In the genomic region with DNA sequence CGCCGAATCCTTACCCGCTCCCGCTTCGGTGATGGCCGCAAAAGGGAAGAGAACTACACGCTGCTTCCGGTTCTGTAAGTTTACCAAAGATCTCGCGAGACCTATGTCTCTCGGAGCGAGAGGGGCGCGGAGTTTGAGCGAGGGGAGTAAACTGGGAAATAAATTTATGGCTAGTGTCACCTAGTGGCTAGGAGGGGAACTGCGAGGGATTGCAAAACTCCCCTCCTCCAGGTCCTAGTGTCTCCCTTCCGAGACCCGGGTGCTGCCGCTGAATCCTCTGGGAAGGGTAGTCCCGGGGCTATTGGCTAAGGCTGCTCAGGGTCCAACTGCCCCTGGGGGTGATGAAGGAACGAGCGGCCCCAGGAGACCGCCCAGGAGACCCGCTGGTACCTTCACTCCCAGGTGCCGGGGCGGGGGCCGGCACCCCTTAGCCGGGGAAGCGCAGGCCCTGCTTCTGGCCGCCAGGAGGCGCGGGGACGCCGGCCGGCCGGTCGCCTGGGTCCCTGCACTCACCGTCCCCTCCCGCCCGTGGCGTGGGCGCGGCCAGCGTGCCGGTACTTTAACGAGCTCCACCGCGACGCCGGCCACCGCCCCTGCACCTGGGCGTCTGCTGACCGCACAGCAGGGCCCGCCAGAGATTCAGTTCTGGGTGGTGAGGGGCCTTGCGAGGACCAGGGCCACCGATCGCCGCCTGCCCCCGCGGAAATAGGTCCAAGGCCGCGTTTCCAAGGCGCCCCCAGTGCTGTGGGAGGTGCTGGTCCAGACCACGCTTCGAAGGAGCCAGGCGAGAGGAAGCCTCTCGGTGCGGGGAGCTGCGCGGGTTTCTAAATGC, we compare ENCODE assay signal across 1 cellular context.
A peak's percentile ranks its signal among the peaks of the same experiment; 100 is the strongest.
TF ChIP-seq lines count a peak whose summit lies in the region.

A gene (minus strand): TSS at position 51 of the 832 bp plus-strand sequence. CDS start 883 bp downstream, outside the sequence.

TF ChIP-seq in K562, 482 proteins besides CTCF, POLR2A, EP300 and RAD21 (continued from another document and continues in another):
- TF ChIP-seq NR2C2 (CRISPR knock-in tag; IDR thresholded peaks at IDR 0.05) (no peak), NR2C2 (tag; IDR thresholded peaks at IDR 0.05) (peak; percentile 58; the same call in 1 of the 2 replicates), ELF1 (tag; IDR thresholded peaks at IDR 0.05) (peak; percentile 91), ZNF146 (CRISPR knock-in tag; IDR thresholded peaks at IDR 0.05; ENCODE audit: unreplicated experiment) (no peak), GTF2F1 (IDR thresholded peaks at IDR 0.05; ENCODE audit: low read depth, low read length) (peak; percentile 64; the same call in 1 of the 2 replicates), CHD1 (IDR thresholded peaks at IDR 0.05; ENCODE audit: low read length) (no peak), U2AF2 (optimal IDR thresholded peaks at IDR 0.05; ENCODE audit: low read depth, low read length) (no peak), RFX5 (IDR thresholded peaks at IDR 0.05; ENCODE audit: low read depth, low read length) (no peak), SREBF2 (CRISPR knock-in tag; IDR thresholded peaks at IDR 0.05) (no peak), DDX20 (tag; IDR thresholded peaks at IDR 0.05; ENCODE audit: low read depth) (no peak), CHD2 (IDR thresholded peaks at IDR 0.05; ENCODE audit: low read depth, low read length) (peak; percentile 96), FOXK1 (CRISPR knock-in tag; IDR thresholded peaks at IDR 0.05; ENCODE audit: borderline replicate concordance) (peak; percentile 16; the same call in 1 of the 2 replicates), CEBPB (tag; IDR thresholded peaks at IDR 0.05) (peak; percentile 98), ZNF507 (tag; conservative IDR thresholded peaks at IDR 0.05) (no peak), ETV1 (tag; conservative IDR thresholded peaks at IDR 0.05; ENCODE audit: low read depth) (peak; percentile 82), TBL1XR1 (IDR thresholded peaks at IDR 0.05; ENCODE audit: low read length in 2 of 2) (0 out of 4 replicates have a peak, but pooled peaks of 1 of the 2 experiments have one; percentile 22), ZZZ3 (IDR thresholded peaks at IDR 0.05) (0 out of 2 replicates have a peak, but pooled peaks have one; percentile 15), ZNF143 (CRISPR knock-in tag; IDR thresholded peaks at IDR 0.05) (peak; percentile 61; the same call in 1 of the 2 replicates), POLR2B (IDR thresholded peaks at IDR 0.05; ENCODE audit: low read depth, partially characterized antibody) (peak; percentile 93), ZNF778 (CRISPR knock-in tag; IDR thresholded peaks at IDR 0.05) (no peak), ASH1L (IDR thresholded peaks at IDR 0.05; ENCODE audit: borderline replicate concordance, low read depth, partially characterized antibody) (peak; percentile 53), HEY1 (CRISPR knock-in tag; IDR thresholded peaks at IDR 0.05; ENCODE audit: borderline replicate concordance) (no peak), TCF3 (CRISPR knock-in tag; IDR thresholded peaks at IDR 0.05) (peak; percentile 23; the same call in 1 of the 2 replicates), ZNF197 (CRISPR knock-in tag; IDR thresholded peaks at IDR 0.05; ENCODE audit: low read depth) (no peak), PML (IDR thresholded peaks at IDR 0.05; ENCODE audit: low read length) (peak; percentile 70), HDAC1 (IDR thresholded peaks at IDR 0.05) (peak in 1 of 2 experiments; percentile 75; a peak in 1 of 4 replicates), ZNF75A (CRISPR knock-in tag; IDR thresholded peaks at IDR 0.05) (no peak), NR4A1 (CRISPR knock-in tag; IDR thresholded peaks at IDR 0.05) (no peak), NR4A1 (tag; IDR thresholded peaks at IDR 0.05) (0 out of 2 replicates have a peak, but pooled peaks have one; percentile 15), FOXK2 (conservative IDR thresholded peaks at IDR 0.05 in 1 of 2, IDR thresholded peaks at IDR 0.05 in 1 of 2; ENCODE audit: low read depth in 2 of 2) (peak; percentile 57 to 68; a peak in 3 of 4 replicates), U2AF1 (optimal IDR thresholded peaks at IDR 0.05; ENCODE audit: low read depth, low read length) (peak; percentile 31), HDAC6 (IDR thresholded peaks at IDR 0.05; ENCODE audit: low read depth, low read length) (no peak), ZNF212 (CRISPR knock-in tag; IDR thresholded peaks at IDR 0.05) (no peak), CCAR2 (IDR thresholded peaks at IDR 0.05; ENCODE audit: low read depth, low read length) (no peak), ZNF408 (CRISPR knock-in tag; IDR thresholded peaks at IDR 0.05; ENCODE audit: low read depth) (no peak), EGR1 (conservative IDR thresholded peaks at IDR 0.05) (peak; percentile 71), MXI1 (IDR thresholded peaks at IDR 0.05; ENCODE audit: low read depth, low read length) (peak; percentile 71; the same call in 1 of the 2 replicates), FOSL1 (tag; conservative IDR thresholded peaks at IDR 0.05) (0 out of 2 replicates have a peak, but pooled peaks have one; percentile 32), CBFA2T3 (IDR thresholded peaks at IDR 0.05) (0 out of 2 replicates have a peak, but pooled peaks have one; percentile 2), NCOA2 (IDR thresholded peaks at IDR 0.05; ENCODE audit: partially characterized antibody in 2 of 2) (no peak), RBM14 (IDR thresholded peaks at IDR 0.05; ENCODE audit: borderline replicate concordance, insufficient read depth, low read depth, low read length) (no peak), POLR2AphosphoS5 (IDR thresholded peaks at IDR 0.05; ENCODE audit: control insufficient read depth, insufficient read depth, low read depth, low read length) (peak; percentile 96), SAP30 (IDR thresholded peaks at IDR 0.05; ENCODE audit: borderline replicate concordance, insufficient read depth, low read depth, low read length, poor library complexity, severe bottlenecking) (peak; percentile 31), JUND (IDR thresholded peaks at IDR 0.05; ENCODE audit: borderline replicate concordance, low read depth, low read length) (peak; percentile 69), JUND (tag; IDR thresholded peaks at IDR 0.05; ENCODE audit: borderline replicate concordance, low read depth, low read length) (no peak; the same call in 2 of the 3 replicates), ZNF12 (CRISPR knock-in tag; IDR thresholded peaks at IDR 0.05) (no peak)
- TF ChIP-seq, protein P1, sequence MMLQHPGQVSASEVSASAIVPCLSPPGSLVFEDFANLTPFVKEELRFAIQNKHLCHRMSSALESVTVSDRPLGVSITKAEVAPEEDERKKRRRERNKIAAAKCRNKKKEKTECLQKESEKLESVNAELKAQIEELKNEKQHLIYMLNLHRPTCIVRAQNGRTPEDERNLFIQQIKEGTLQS (IDR thresholded peaks at IDR 0.05) = 0 out of 2 replicates have a peak, but pooled peaks have one; percentile 12
- TF ChIP-seq, protein P1 (CRISPR knock-in tag; conservative IDR thresholded peaks at IDR 0.05) = no peak
- TF ChIP-seq, protein P2, sequence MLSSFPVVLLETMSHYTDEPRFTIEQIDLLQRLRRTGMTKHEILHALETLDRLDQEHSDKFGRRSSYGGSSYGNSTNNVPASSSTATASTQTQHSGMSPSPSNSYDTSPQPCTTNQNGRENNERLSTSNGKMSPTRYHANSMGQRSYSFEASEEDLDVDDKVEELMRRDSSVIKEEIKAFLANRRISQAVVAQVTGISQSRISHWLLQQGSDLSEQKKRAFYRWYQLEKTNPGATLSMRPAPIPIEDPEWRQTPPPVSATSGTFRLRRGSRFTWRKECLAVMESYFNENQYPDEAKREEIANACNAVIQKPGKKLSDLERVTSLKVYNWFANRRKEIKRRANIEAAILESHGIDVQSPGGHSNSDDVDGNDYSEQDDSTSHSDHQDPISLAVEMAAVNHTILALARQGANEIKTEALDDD (IDR thresholded peaks at IDR 0.05) = peak; percentile 45; the same call in 1 of the 2 replicates
- TF ChIP-seq, protein P3, sequence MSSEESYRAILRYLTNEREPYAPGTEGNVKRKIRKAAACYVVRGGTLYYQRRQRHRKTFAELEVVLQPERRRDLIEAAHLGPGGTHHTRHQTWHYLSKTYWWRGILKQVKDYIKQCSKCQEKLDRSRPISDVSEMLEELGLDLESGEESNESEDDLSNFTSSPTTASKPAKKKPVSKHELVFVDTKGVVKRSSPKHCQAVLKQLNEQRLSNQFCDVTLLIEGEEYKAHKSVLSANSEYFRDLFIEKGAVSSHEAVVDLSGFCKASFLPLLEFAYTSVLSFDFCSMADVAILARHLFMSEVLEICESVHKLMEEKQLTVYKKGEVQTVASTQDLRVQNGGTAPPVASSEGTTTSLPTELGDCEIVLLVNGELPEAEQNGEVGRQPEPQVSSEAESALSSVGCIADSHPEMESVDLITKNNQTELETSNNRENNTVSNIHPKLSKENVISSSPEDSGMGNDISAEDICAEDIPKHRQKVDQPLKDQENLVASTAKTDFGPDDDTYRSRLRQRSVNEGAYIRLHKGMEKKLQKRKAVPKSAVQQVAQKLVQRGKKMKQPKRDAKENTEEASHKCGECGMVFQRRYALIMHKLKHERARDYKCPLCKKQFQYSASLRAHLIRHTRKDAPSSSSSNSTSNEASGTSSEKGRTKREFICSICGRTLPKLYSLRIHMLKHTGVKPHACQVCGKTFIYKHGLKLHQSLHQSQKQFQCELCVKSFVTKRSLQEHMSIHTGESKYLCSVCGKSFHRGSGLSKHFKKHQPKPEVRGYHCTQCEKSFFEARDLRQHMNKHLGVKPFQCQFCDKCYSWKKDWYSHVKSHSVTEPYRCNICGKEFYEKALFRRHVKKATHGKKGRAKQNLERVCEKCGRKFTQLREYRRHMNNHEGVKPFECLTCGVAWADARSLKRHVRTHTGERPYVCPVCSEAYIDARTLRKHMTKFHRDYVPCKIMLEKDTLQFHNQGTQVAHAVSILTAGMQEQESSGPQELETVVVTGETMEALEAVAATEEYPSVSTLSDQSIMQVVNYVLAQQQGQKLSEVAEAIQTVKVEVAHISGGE (CRISPR knock-in tag; IDR thresholded peaks at IDR 0.05) = peak in 1 of 3 experiments; percentile 58; a peak in 2 of 6 replicates
- TF ChIP-seq, protein P4, sequence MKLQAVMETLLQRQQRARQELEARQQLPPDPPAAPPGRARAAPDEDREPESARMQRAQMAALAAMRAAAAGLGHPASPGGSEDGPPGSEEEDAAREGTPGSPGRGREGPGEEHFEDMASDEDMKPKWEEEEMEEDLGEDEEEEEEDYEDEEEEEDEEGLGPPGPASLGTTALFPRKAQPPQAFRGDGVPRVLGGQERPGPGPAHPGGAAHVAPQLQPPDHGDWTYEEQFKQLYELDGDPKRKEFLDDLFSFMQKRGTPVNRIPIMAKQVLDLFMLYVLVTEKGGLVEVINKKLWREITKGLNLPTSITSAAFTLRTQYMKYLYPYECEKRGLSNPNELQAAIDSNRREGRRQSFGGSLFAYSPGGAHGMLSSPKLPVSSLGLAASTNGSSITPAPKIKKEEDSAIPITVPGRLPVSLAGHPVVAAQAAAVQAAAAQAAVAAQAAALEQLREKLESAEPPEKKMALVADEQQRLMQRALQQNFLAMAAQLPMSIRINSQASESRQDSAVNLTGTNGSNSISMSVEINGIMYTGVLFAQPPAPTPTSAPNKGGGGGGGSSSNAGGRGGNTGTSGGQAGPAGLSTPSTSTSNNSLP (IDR thresholded peaks at IDR 0.05; ENCODE audit: borderline replicate concordance, low read depth, low read length) = peak; percentile 67; the same call in 1 of the 2 replicates
- TF ChIP-seq, protein P5, sequence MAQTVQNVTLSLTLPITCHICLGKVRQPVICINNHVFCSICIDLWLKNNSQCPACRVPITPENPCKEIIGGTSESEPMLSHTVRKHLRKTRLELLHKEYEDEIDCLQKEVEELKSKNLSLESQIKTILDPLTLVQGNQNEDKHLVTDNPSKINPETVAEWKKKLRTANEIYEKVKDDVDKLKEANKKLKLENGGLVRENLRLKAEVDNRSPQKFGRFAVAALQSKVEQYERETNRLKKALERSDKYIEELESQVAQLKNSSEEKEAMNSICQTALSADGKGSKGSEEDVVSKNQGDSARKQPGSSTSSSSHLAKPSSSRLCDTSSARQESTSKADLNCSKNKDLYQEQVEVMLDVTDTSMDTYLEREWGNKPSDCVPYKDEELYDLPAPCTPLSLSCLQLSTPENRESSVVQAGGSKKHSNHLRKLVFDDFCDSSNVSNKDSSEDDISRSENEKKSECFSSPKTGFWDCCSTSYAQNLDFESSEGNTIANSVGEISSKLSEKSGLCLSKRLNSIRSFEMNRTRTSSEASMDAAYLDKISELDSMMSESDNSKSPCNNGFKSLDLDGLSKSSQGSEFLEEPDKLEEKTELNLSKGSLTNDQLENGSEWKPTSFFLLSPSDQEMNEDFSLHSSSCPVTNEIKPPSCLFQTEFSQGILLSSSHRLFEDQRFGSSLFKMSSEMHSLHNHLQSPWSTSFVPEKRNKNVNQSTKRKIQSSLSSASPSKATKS (CRISPR knock-in tag; IDR thresholded peaks at IDR 0.05) = no peak
- TF ChIP-seq, protein P6, sequence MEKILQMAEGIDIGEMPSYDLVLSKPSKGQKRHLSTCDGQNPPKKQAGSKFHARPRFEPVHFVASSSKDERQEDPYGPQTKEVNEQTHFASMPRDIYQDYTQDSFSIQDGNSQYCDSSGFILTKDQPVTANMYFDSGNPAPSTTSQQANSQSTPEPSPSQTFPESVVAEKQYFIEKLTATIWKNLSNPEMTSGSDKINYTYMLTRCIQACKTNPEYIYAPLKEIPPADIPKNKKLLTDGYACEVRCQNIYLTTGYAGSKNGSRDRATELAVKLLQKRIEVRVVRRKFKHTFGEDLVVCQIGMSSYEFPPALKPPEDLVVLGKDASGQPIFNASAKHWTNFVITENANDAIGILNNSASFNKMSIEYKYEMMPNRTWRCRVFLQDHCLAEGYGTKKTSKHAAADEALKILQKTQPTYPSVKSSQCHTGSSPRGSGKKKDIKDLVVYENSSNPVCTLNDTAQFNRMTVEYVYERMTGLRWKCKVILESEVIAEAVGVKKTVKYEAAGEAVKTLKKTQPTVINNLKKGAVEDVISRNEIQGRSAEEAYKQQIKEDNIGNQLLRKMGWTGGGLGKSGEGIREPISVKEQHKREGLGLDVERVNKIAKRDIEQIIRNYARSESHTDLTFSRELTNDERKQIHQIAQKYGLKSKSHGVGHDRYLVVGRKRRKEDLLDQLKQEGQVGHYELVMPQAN (IDR thresholded peaks at IDR 0.05; ENCODE audit: borderline replicate concordance) = peak; percentile 64
- TF ChIP-seq, protein P7, sequence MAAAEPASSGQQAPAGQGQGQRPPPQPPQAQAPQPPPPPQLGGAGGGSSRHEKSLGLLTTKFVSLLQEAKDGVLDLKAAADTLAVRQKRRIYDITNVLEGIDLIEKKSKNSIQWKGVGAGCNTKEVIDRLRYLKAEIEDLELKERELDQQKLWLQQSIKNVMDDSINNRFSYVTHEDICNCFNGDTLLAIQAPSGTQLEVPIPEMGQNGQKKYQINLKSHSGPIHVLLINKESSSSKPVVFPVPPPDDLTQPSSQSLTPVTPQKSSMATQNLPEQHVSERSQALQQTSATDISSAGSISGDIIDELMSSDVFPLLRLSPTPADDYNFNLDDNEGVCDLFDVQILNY (CRISPR knock-in tag; IDR thresholded peaks at IDR 0.05) = no peak
- TF ChIP-seq, protein P8, sequence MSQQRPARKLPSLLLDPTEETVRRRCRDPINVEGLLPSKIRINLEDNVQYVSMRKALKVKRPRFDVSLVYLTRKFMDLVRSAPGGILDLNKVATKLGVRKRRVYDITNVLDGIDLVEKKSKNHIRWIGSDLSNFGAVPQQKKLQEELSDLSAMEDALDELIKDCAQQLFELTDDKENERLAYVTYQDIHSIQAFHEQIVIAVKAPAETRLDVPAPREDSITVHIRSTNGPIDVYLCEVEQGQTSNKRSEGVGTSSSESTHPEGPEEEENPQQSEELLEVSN (IDR thresholded peaks at IDR 0.05; ENCODE audit: borderline replicate concordance in 1 of 2, extremely low read depth in 1 of 2, insufficient read depth in 1 of 2, insufficient read length in 1 of 2, low read depth in 1 of 2, low read length in 1 of 2, poor library complexity in 1 of 2, severe bottlenecking in 1 of 2) = peak; percentile 63 to 85
